In the genomic region with DNA sequence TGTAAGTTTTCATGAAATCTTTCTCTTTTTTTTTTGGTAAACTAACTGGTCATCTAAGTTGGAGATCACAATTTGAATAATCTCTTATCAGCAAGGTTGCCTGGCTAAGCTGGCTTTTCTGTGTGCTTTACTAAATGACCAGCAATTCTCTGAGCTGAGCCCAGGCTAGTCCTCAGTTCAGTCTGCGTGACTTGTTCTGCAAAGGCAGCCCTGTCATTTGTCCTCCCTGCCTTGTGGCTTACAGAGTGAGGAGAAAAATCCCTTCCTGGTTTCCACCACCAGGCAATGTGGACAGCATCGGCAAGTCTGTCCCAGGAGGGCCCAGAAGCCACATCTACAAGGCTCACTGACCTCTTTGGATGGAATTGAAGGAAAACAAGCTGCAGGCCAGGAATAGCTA, we compare ENCODE assay signal across 10 cellular contexts.
"Had no signal": no experiment of that assay in that cellular context is flagged by ENCODE, and none has a peak within 500 bp of the region (broad histone marks: within the 10 kb centered on the region; RNA-seq: fewer than 3 reads in every experiment).

No MANE protein-coding gene starts in this region.

- H3K27ac ChIP-seq: breast epithelium, upper lobe of left lung had no signal

- H3K9me3 ChIP-seq: breast epithelium, upper lobe of left lung had no signal

- H3K4me3 ChIP-seq: breast epithelium, upper lobe of left lung had no signal

- H3K36me3 ChIP-seq: breast epithelium, upper lobe of left lung had no signal

- ATAC-seq: activated CD8-positive, alpha-beta memory T cell treated with anti-CD3 and anti-CD28 coated beads, Interleukin-2, amount 10 ng/mL, durations not matched to agents 7 days and 5 days; T-helper 17 cell had no signal

- DNase-seq: activated CD8-positive, alpha-beta memory T cell treated with anti-CD3 and anti-CD28 coated beads, Interleukin-2, amount 10 ng/mL, durations not matched to agents 7 days and 5 days; activated effector memory CD4-positive, alpha-beta T cell treated with Interleukin-2 at 50 U/mL for 16 hours; activated T-cell treated with anti-CD3 and anti-CD28 coated beads, Interleukin-2, amount 50 U/mL, for 24 hours; dermis blood vessel endothelial cell; nephron progenitor cell; stimulated activated CD4-positive, alpha-beta T cell treated with anti-CD3 and anti-CD28 coated beads, Interleukin-15, amount 100 ng/mL, for 24 hours; stimulated activated CD4-positive, alpha-beta T cell treated with anti-CD3 and anti-CD28 coated beads, Interleukin-4, amount 100 ng/mL, for 24 hours; T-helper 17 cell; upper lobe of left lung had no signal

- H3K4me1 ChIP-seq: breast epithelium, upper lobe of left lung had no signal

- H3K27me3 ChIP-seq: breast epithelium, upper lobe of left lung had no signal
